In genomic region chr15:56906766-56907165, GRCh38 we compare ENCODE assay signal across 18 cellular contexts. TPM values are rescaled to one million over a fixed set of nuclear protein-coding genes. Genes with fewer than 3 reads are reported as not detected.
A peak's percentile ranks its signal among the peaks of the same experiment; 100 is the strongest.
DNase-seq lines count a peak whose midpoint lies in the region; ATAC-seq and TF ChIP-seq lines count a peak whose summit lies in the region.
"Had no signal": no experiment of that assay in that cellular context is flagged by ENCODE, and none has a peak within 500 bp of the region (broad histone marks: within the 10 kb centered on the region; RNA-seq: fewer than 3 reads in every experiment).

No MANE protein-coding gene starts in this region.

- H3K9me3 Mint-ChIP-seq in stimulated activated naive CD8-positive, alpha-beta T cell treated with anti-CD3 and anti-CD28 coated beads, Interleukin-15, Interleukin-2, amounts not matched to agents 100 ng/mL and 50 ng/mL, for 24 hours = no peaks in the 10 kb centered on the region
- no peaks in the 10 kb centered on the region for H3K9me3 Mint-ChIP-seq in T-cell
- H3K9me3 Mint-ChIP-seq in glutamatergic neuron (ENCODE audit: unreplicated experiment) = peaks cover 3% of the 10 kb centered on the region

- POLR2A ChIA-PET in T-cell (lab: Charles Lee) = interaction anchor here in 1 of 2 donors (0.5 kb wide), 1 partner anchor 31 kb away, joined by 4 read pairs; no protein-coding TSS in a partner anchor

- no peaks in the 10 kb centered on the region for H3K27me3 Mint-ChIP-seq in stimulated activated naive CD8-positive, alpha-beta T cell treated with anti-CD3 and anti-CD28 coated beads, Interleukin-15, Interleukin-2, amounts not matched to agents 100 ng/mL and 50 ng/mL, for 24 hours
- H3K27me3 Mint-ChIP-seq in T-cell (no peaks in the 10 kb centered on the region), glutamatergic neuron (ENCODE audit: unreplicated experiment) (peaks cover 3% of the 10 kb centered on the region)

- no peak for ATAC-seq in stimulated activated naive CD8-positive, alpha-beta T cell treated with anti-CD3 and anti-CD28 coated beads, Interleukin-15, Interleukin-2, amounts not matched to agents 100 U/mL and 50 U/mL, for 24 hours
- ATAC-seq in T-cell (replicated peaks in 1 of 4) (no peak), heart left ventricle (no peak), left colon (no peak)
- ATAC-seq: GM23338, heart right ventricle had no signal

- no peak for TF ChIP-seq POLR2A in heart left ventricle (IDR thresholded peaks at IDR 0.05)

- TF ChIP-seq CTCF in glutamatergic neuron (IDR thresholded peaks at IDR 0.05; ENCODE audit: partially characterized antibody, unreplicated experiment) (no peak), heart left ventricle (IDR thresholded peaks at IDR 0.05) (no peak)

- CTCF ChIA-PET in T-cell (lab: Charles Lee) = no interaction called here

- intact Hi-C loops in heart left ventricle (cut with DNase I) = no loop called here
- intact Hi-C loops in left colon (cut with DNase I, micrococcal nuclease) = no loop called here

- H3K4me3 Mint-ChIP-seq in stimulated activated naive CD8-positive, alpha-beta T cell treated with anti-CD3 and anti-CD28 coated beads, Interleukin-15, Interleukin-2, amounts not matched to agents 100 ng/mL and 50 ng/mL, for 24 hours = peak overlapping the region; percentile 25
- H3K4me3 Mint-ChIP-seq in T-cell (peak overlapping the region; percentile 64 to 70 (median 65)), glutamatergic neuron (ENCODE audit: unreplicated experiment) (peak overlapping the region; percentile 53)
- H3K4me3 Mint-ChIP-seq: GM23338 had no signal

- peaks cover 0 to 13% (median 0%) of the 10 kb centered on the region in 12 donors for H3K4me1 ChIP-seq in heart left ventricle
- H3K4me1 ChIP-seq: right lobe of liver had no signal

- no peak overlapping the region for H3K27ac ChIP-seq in heart left ventricle
- H3K27ac ChIP-seq: right lobe of liver had no signal

- H3K36me3 Mint-ChIP-seq in stimulated activated naive CD8-positive, alpha-beta T cell treated with anti-CD3 and anti-CD28 coated beads, Interleukin-15, Interleukin-2, amounts not matched to agents 100 ng/mL and 50 ng/mL, for 24 hours (ENCODE audit: low read depth) = no peaks in the 10 kb centered on the region
- H3K36me3 Mint-ChIP-seq in T-cell (peaks cover 9% of the 10 kb centered on the region), glutamatergic neuron (ENCODE audit: unreplicated experiment) (no peaks in the 10 kb centered on the region)

- peaks cover 0 to 7% (median 0%) of the 10 kb centered on the region in 9 donors for H3K36me3 ChIP-seq in heart left ventricle
- H3K36me3 ChIP-seq: right lobe of liver had no signal

- H3K27ac Mint-ChIP-seq in stimulated activated naive CD8-positive, alpha-beta T cell treated with anti-CD3 and anti-CD28 coated beads, Interleukin-15, Interleukin-2, amounts not matched to agents 100 ng/mL and 50 ng/mL, for 24 hours = no peak overlapping the region
- H3K27ac Mint-ChIP-seq in T-cell (peak overlapping the region in 1 of 2 donors; percentile 54), glutamatergic neuron (ENCODE audit: unreplicated experiment) (no peak overlapping the region)
- H3K27ac Mint-ChIP-seq: GM23338 had no signal

- no peak overlapping the region for H3K4me3 ChIP-seq in heart left ventricle
- H3K4me3 ChIP-seq: GM23338 had no signal

- H3K27me3 ChIP-seq in heart left ventricle = no peaks in the 10 kb centered on the region
- H3K27me3 ChIP-seq: heart right ventricle, right lobe of liver had no signal

- H3K9me3 ChIP-seq in heart left ventricle = no peaks in the 10 kb centered on the region
- H3K9me3 ChIP-seq: right lobe of liver had no signal

- peaks cover 16% of the 10 kb centered on the region for H3K4me1 Mint-ChIP-seq in stimulated activated naive CD8-positive, alpha-beta T cell treated with anti-CD3 and anti-CD28 coated beads, Interleukin-15, Interleukin-2, amounts not matched to agents 100 ng/mL and 50 ng/mL, for 24 hours (ENCODE audit: low read depth)
- H3K4me1 Mint-ChIP-seq in T-cell (peaks cover 10 to 18% (median 14%) of the 10 kb centered on the region in 3 donors), glutamatergic neuron (ENCODE audit: low read depth, unreplicated experiment) (peaks cover 10% of the 10 kb centered on the region)

- no peak for DNase-seq in stimulated activated naive CD8-positive, alpha-beta T cell treated with anti-CD3 and anti-CD28 coated beads, Interleukin-15, Interleukin-2, amounts not matched to agents 100 U/mL and 50 U/mL, for 24 hours
- DNase-seq in T-cell (no peak), glutamatergic neuron (no peak), heart left ventricle (no peak), germinal center (ENCODE audit: low spot score) (no peak), NCI-H1092 (lab: John Stamatoyannopoulos, UW) (no peak), left colon (no peak)
- DNase-seq: Calu3, GF-D8, heart right ventricle, NCI-H1105, NCI-H2171 treated with DMSO at 0.1 percent for 48 hours, NCI-H774, occipital lobe, right lobe of liver, substantia nigra had no signal

- WGBS in heart left ventricle, 4 donors = 83 to 89% (median 87%) methylated on average over 1 of the region's 1 CpG

RNA-seq across cellular contexts. Expression of gene TCF12, which starts 11.7 kb away (rescaled TPM):
- total RNA-seq in T-cell (10 to 100 TPM; 68.0 to 94.3 (median 83.0) TPM), glutamatergic neuron (ENCODE audit: unreplicated experiment) (140 TPM), heart left ventricle (10 to 100 TPM; 31.8 to 77.3 (median 46.8) TPM), left colon (10 to 100 TPM; 80.5 to 82.8 TPM)
- 10 to 100 TPM in 1 of 2 donors, 1 to 10 TPM in 1; 6.5 to 21.1 TPM for polyA plus RNA-seq in heart left ventricle
